Comparison of ENCODE assay signal across 28 cellular contexts in the genomic region with DNA sequence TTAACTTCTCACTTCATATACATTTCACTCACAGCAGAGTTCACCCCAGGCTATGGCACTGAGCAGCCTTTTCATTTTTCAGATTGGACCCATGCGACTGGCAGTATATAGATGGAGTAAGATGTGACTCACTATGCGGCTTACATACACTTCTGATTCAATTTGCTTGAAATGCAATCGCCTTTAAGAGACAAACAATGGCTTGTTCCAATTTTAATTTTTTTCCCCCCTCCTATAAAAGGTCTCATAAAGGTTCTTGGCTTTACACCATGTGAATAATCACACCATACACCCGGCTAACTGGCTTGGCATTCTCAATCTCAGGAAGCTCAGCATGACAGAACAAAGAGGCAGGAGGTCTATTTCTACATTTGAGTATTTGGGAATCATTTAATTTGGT. TPM values are rescaled to one million over a fixed set of nuclear protein-coding genes. Genes with fewer than 3 reads are reported as not detected.
DNase-seq lines count a peak whose midpoint lies in the region; ATAC-seq, FAIRE-seq and TF ChIP-seq lines count a peak whose summit lies in the region.
"Had no signal": no experiment of that assay in that cellular context is flagged by ENCODE, and none has a peak within 500 bp of the region (broad histone marks: within the 10 kb centered on the region; RNA-seq: fewer than 3 reads in every experiment).

No MANE protein-coding gene starts in this region.

- H3K9me3 ChIP-seq in keratinocyte (ENCODE audit: control insufficient read depth, low read depth, low read length), result no peaks in the 10 kb centered on the region
- H3K9me3 ChIP-seq: Peyer's patch, sigmoid colon, SJSA1, transverse colon had no signal

- FAIRE-seq in keratinocyte (lab: Jason Lieb, UNC), result peak; percentile 71

- H3K36me3 Mint-ChIP-seq in endothelial cell (ENCODE audit: low read depth, unreplicated experiment), result no peaks in the 10 kb centered on the region
- H3K36me3 Mint-ChIP-seq in activated CD8-positive, alpha-beta T cell treated with anti-CD3 and anti-CD28 coated beads, Interleukin-2, amount 10 ng/mL, durations not matched to agents 7 days and 5 days (ENCODE audit: low read depth), result no peaks in the 10 kb centered on the region
- H3K36me3 Mint-ChIP-seq: activated naive CD4-positive, alpha-beta T cell treated with anti-CD3 and anti-CD28 coated beads, Interleukin-2, amount 50 U/mL, for 24 hours; neural progenitor cell had no signal

- no peaks in the 10 kb centered on the region for H3K9me3 Mint-ChIP-seq in endothelial cell (ENCODE audit: unreplicated experiment)
- no peaks in the 10 kb centered on the region for H3K9me3 Mint-ChIP-seq in activated CD8-positive, alpha-beta T cell treated with anti-CD3 and anti-CD28 coated beads, Interleukin-2, amount 10 ng/mL, durations not matched to agents 7 days and 5 days (ENCODE audit: insufficient read depth)
- H3K9me3 Mint-ChIP-seq: activated naive CD4-positive, alpha-beta T cell treated with anti-CD3 and anti-CD28 coated beads, Interleukin-2, amount 50 U/mL, for 24 hours; activated T-helper 1 cell treated with anti-CD3 and anti-CD28 coated beads, Interleukin-12 subunit alpha, Interleukin-12 subunit beta, Interleukin-2, Interleukin-4 antibody, amounts not matched to agents 30 ng/mL and 10 ng/mL and 1 ng/mL, durations not matched to agents 14 hours and 24 hours and 36 hours; CD4-positive, alpha-beta T cell; neural progenitor cell had no signal

- H3K27ac ChIP-seq in keratinocyte (ENCODE audit: control insufficient read depth, insufficient read depth, low read length), result no peak overlapping the region
- H3K27ac ChIP-seq: neural progenitor cell, Peyer's patch, sigmoid colon, SJSA1, transverse colon, WERI-Rb-1 had no signal

- H2AFZ ChIP-seq in keratinocyte (ENCODE audit: control insufficient read depth, low read length), result no peak overlapping the region
- H2AFZ ChIP-seq: neural progenitor cell had no signal

- no peaks in the 10 kb centered on the region for H4K20me1 ChIP-seq in keratinocyte (ENCODE audit: control insufficient read depth, extremely low read depth, insufficient read depth, low read length)

- no peaks in the 10 kb centered on the region for H3K36me3 ChIP-seq in keratinocyte (ENCODE audit: control insufficient read depth in 2 of 2, extremely low read depth in 1 of 2, insufficient read depth in 2 of 2, low read length in 2 of 2)
- H3K36me3 ChIP-seq: neural progenitor cell, Peyer's patch, sigmoid colon, SJSA1, transverse colon, WERI-Rb-1 had no signal

- CTCF ChIA-PET in activated CD8-positive, alpha-beta T cell treated with anti-CD3 and anti-CD28 coated beads, Interleukin-2, amount 10 ng/mL, durations not matched to agents 7 days and 5 days (lab: Charles Lee), result no interaction called here

- ATAC-seq in activated CD8-positive, alpha-beta T cell treated with anti-CD3 and anti-CD28 coated beads, Interleukin-2, amount 10 ng/mL, durations not matched to agents 7 days and 5 days, result no peak

- H3K4me3 Mint-ChIP-seq in endothelial cell (ENCODE audit: unreplicated experiment), result no peak overlapping the region
- no peak overlapping the region for H3K4me3 Mint-ChIP-seq in activated CD8-positive, alpha-beta T cell treated with anti-CD3 and anti-CD28 coated beads, Interleukin-2, amount 10 ng/mL, durations not matched to agents 7 days and 5 days
- H3K4me3 Mint-ChIP-seq: activated naive CD4-positive, alpha-beta T cell treated with anti-CD3 and anti-CD28 coated beads, Interleukin-2, amount 50 U/mL, for 24 hours; activated T-helper 1 cell treated with anti-CD3 and anti-CD28 coated beads, Interleukin-12 subunit alpha, Interleukin-12 subunit beta, Interleukin-2, Interleukin-4 antibody, amounts not matched to agents 30 ng/mL and 10 ng/mL and 1 ng/mL, durations not matched to agents 14 hours and 24 hours and 36 hours; CD4-positive, alpha-beta T cell; neural progenitor cell had no signal

- no peaks in the 10 kb centered on the region for H3K4me1 ChIP-seq in keratinocyte (ENCODE audit: control insufficient read depth, extremely low read depth, insufficient read depth, low read length)
- H3K4me1 ChIP-seq: neural progenitor cell, Peyer's patch, sigmoid colon, SJSA1, transverse colon had no signal

- H3K27ac Mint-ChIP-seq in endothelial cell (ENCODE audit: unreplicated experiment), result no peak overlapping the region
- no peak overlapping the region for H3K27ac Mint-ChIP-seq in activated CD8-positive, alpha-beta T cell treated with anti-CD3 and anti-CD28 coated beads, Interleukin-2, amount 10 ng/mL, durations not matched to agents 7 days and 5 days
- H3K27ac Mint-ChIP-seq: activated naive CD4-positive, alpha-beta T cell treated with anti-CD3 and anti-CD28 coated beads, Interleukin-2, amount 50 U/mL, for 24 hours; activated T-helper 1 cell treated with anti-CD3 and anti-CD28 coated beads, Interleukin-12 subunit alpha, Interleukin-12 subunit beta, Interleukin-2, Interleukin-4 antibody, amounts not matched to agents 30 ng/mL and 10 ng/mL and 1 ng/mL, durations not matched to agents 14 hours and 24 hours and 36 hours; CD4-positive, alpha-beta T cell; neural progenitor cell; progenitor cell of endocrine pancreas had no signal

- no peak overlapping the region for H3K4me3 ChIP-seq in epithelial cell of esophagus (ENCODE audit: low read length)
- H3K4me3 ChIP-seq in keratinocyte (ENCODE audit: control insufficient read depth in 2 of 3, extremely low read depth in 1 of 3, insufficient read depth in 2 of 3, low read depth in 1 of 3, low read length in 3 of 3), result no peak overlapping the region
- H3K4me3 ChIP-seq: lung, neural progenitor cell, Peyer's patch, sigmoid colon, SJSA1, transverse colon had no signal

- H3K79me2 ChIP-seq in keratinocyte (ENCODE audit: control insufficient read depth, insufficient read depth, low read length), result no peaks in the 10 kb centered on the region

- TF ChIP-seq CTCF in epithelial cell of esophagus (IDR thresholded peaks at IDR 0.05; ENCODE audit: insufficient read depth, low read depth, low read length, missing control alignments) (no peak), keratinocyte (optimal IDR thresholded peaks at IDR 0.05 in 1 of 3, IDR thresholded peaks at IDR 0.05 in 1 of 3, conservative IDR thresholded peaks at IDR 0.05 in 1 of 3; ENCODE audit: extremely low read depth in 1 of 3, insufficient read depth in 2 of 3, low read length in 3 of 3) (no peak), endothelial cell (IDR thresholded peaks at IDR 0.05; ENCODE audit: unreplicated experiment) (no peak)

- no peak overlapping the region for H3K4me2 ChIP-seq in keratinocyte (ENCODE audit: control insufficient read depth, extremely low read depth, insufficient read depth, low read depth, low read length)
- H3K4me2 ChIP-seq: neural progenitor cell had no signal

- H3K27me3 ChIP-seq in keratinocyte (ENCODE audit: control insufficient read depth, extremely low read depth, insufficient read depth, low read length), result peaks cover 4% of the 10 kb centered on the region
- H3K27me3 ChIP-seq: neural progenitor cell, Peyer's patch, sigmoid colon, transverse colon had no signal

- dilution Hi-C loops in keratinocyte (cut with MboI; ENCODE audit: extremely low pct_ligation_motif_present, low sequenced_read_pairs), result no loop called here

- H3K9me1 ChIP-seq in keratinocyte (ENCODE audit: control insufficient read depth, extremely low read depth, insufficient read depth, low read length), result no peaks in the 10 kb centered on the region

- H3K27me3 Mint-ChIP-seq in endothelial cell (ENCODE audit: unreplicated experiment), result peaks cover 2% of the 10 kb centered on the region
- no peaks in the 10 kb centered on the region for H3K27me3 Mint-ChIP-seq in activated CD8-positive, alpha-beta T cell treated with anti-CD3 and anti-CD28 coated beads, Interleukin-2, amount 10 ng/mL, durations not matched to agents 7 days and 5 days (ENCODE audit: low read depth)
- H3K27me3 Mint-ChIP-seq: activated naive CD4-positive, alpha-beta T cell treated with anti-CD3 and anti-CD28 coated beads, Interleukin-2, amount 50 U/mL, for 24 hours; CD4-positive, alpha-beta T cell; progenitor cell of endocrine pancreas had no signal

- peak; percentile 27 for DNase-seq in ELR (ENCODE audit: low read depth)
- peak; percentile 62 for DNase-seq in NCI-H446 treated with DMSO at 0.1 percent for 48 hours (lab: John Stamatoyannopoulos, UW)
- DNase-seq in epithelial cell of esophagus (ENCODE audit: low read depth), result peak; percentile 13
- DNase-seq in keratinocyte (ENCODE audit: low read depth, low spot score), result peak; percentile 7
- DNase-seq in endothelial cell (ENCODE audit: low spot score), result no peak
- DNase-seq in SHP77 treated with DMSO at 0.1 percent for 48 hours (lab: John Stamatoyannopoulos, UW), result no peak
- DNase-seq in activated CD8-positive, alpha-beta T cell treated with anti-CD3 and anti-CD28 coated beads, Interleukin-2, amount 10 ng/mL, durations not matched to agents 7 days and 5 days, result no peak
- DNase-seq: activated CD4-positive, alpha-beta T cell treated with anti-CD3 and anti-CD28 coated beads, Interleukin-2, amount 50 U/mL, for 1 hour; anterior cingulate cortex; CD4-positive, alpha-beta T cell; cerebellar nuclear complex; DMS 273 treated with DMSO at 0.1 percent for 48 hours; erythroblast; GDM1; NCI-H1105; NCI-H2029; Peyer's patch; sigmoid colon; transverse colon; WERI-Rb-1 had no signal

- no peaks in the 10 kb centered on the region for H3K4me1 Mint-ChIP-seq in endothelial cell (ENCODE audit: unreplicated experiment)
- H3K4me1 Mint-ChIP-seq in activated CD8-positive, alpha-beta T cell treated with anti-CD3 and anti-CD28 coated beads, Interleukin-2, amount 10 ng/mL, durations not matched to agents 7 days and 5 days (ENCODE audit: low read depth), result no peaks in the 10 kb centered on the region
- H3K4me1 Mint-ChIP-seq: activated naive CD4-positive, alpha-beta T cell treated with anti-CD3 and anti-CD28 coated beads, Interleukin-2, amount 50 U/mL, for 24 hours; neural progenitor cell had no signal

- POLR2A ChIA-PET in activated CD8-positive, alpha-beta T cell treated with anti-CD3 and anti-CD28 coated beads, Interleukin-2, amount 10 ng/mL, durations not matched to agents 7 days and 5 days (lab: Charles Lee), result no interaction called here

- H3K9ac ChIP-seq in keratinocyte (ENCODE audit: control insufficient read depth, extremely low read depth, insufficient read depth, low read length), result no peak overlapping the region
- H3K9ac ChIP-seq: neural progenitor cell had no signal

RNA-seq across cellular contexts. Expression of gene GADL1, which starts 39.1 kb away (rescaled TPM):
- polyA plus RNA-seq in keratinocyte, result not detected in 3 replicates
- not detected for polyA plus RNA-seq in keratinocyte (2011; ENCODE audit: low read depth)
- not detected in 2 replicates for polyA plus RNA-seq in keratinocyte (2011; cell fraction: cytosol; rRNA removed)
- not detected in 2 replicates for polyA plus RNA-seq in keratinocyte (2011; cell fraction: nucleus; rRNA removed)
- polyA plus RNA-seq in keratinocyte (2012; ENCODE audit: low replicate concordance), result 0.16 TPM in 1 of 2 replicates, not detected in the other
- not detected in 3 replicates for polyA minus RNA-seq in keratinocyte
- not detected for polyA minus RNA-seq in keratinocyte (2011; cell fraction: cytosol; rRNA and poly(A)+ RNA removed)
- not detected in 2 replicates for polyA minus RNA-seq in keratinocyte (2011; cell fraction: nucleus; rRNA and poly(A)+ RNA removed)
- total RNA-seq in endothelial cell (ENCODE audit: unreplicated experiment), result not detected
- not detected for total RNA-seq in activated CD8-positive, alpha-beta T cell treated with anti-CD3 and anti-CD28 coated beads, Interleukin-2, amount 10 ng/mL, durations not matched to agents 7 days and 5 days
- total RNA-seq: activated T-helper 1 cell treated with anti-CD3 and anti-CD28 coated beads, Interleukin-12 subunit alpha, Interleukin-12 subunit beta, Interleukin-2, Interleukin-4 antibody, amounts not matched to agents 30 ng/mL and 10 ng/mL and 1 ng/mL, durations not matched to agents 14 hours and 24 hours and 36 hours; CD4-positive, alpha-beta T cell; kidney epithelial cell; Peyer's patch; sigmoid colon; T-helper 2 cell treated with Interferon-gamma antibody and Interleukin-4, amounts not matched to agents 100 ng/mL and 5 ng/mL, for 36 hours; transverse colon had no signal
- polyA plus RNA-seq: sigmoid colon had no signal

Comparison
In these comparisons a context has a peak if more than half of its experiments do, and no peak if none do; other contexts are left out.
1. DNase-seq: peak in ELR (single experiment), NCI-H446 treated with DMSO at 0.1 percent for 48 hours (single experiment), epithelial cell of esophagus (single experiment) and keratinocyte (single experiment); none in endothelial cell (single experiment), SHP77 treated with DMSO at 0.1 percent for 48 hours (single experiment) and activated CD8-positive, alpha-beta T cell treated with anti-CD3 and anti-CD28 coated beads, Interleukin-2, amount 10 ng/mL, durations not matched to agents 7 days and 5 days (single experiment).